14 cellular contexts compared by ENCODE assay signal in genomic region chr3:145767909-145768308, GRCh38.
DNase-seq lines count a peak whose midpoint lies in the region; ATAC-seq and TF ChIP-seq lines count a peak whose summit lies in the region.
"Had no signal": no experiment of that assay in that cellular context is flagged by ENCODE, and none has a peak within 500 bp of the region (broad histone marks: within the 10 kb centered on the region; RNA-seq: fewer than 3 reads in every experiment).

No MANE protein-coding gene starts in this region.

- H3K36me3 Mint-ChIP-seq in chondrocyte (ENCODE audit: low read depth) (no peaks in the 10 kb centered on the region), osteocyte (ENCODE audit: unreplicated experiment) (no peaks in the 10 kb centered on the region)
- H3K36me3 Mint-ChIP-seq: activated naive CD4-positive, alpha-beta T cell treated with anti-CD3 and anti-CD28 coated beads, Interleukin-2, amount 50 U/mL, for 24 hours; IgD-negative memory B cell had no signal

- in situ Hi-C loops in GM13976 (cut with MboI; ENCODE audit: low sequenced_read_pairs, unreplicated experiment), result no loop called here

- TF ChIP-seq CTCF in chondrocyte (IDR thresholded peaks at IDR 0.05) (peak; percentile 90), osteocyte (IDR thresholded peaks at IDR 0.05) (peak; percentile 55), GM13976 (IDR thresholded peaks at IDR 0.05; ENCODE audit: borderline replicate concordance, control extremely low read depth, extremely low read depth, insufficient read depth, missing control alignments) (no peak)

- no peak for ATAC-seq in GM21360 (IDR thresholded peaks at IDR 0.05; ENCODE audit: unreplicated experiment)
- ATAC-seq: effector memory CD8-positive, alpha-beta T cell had no signal

- no peak overlapping the region for H3K27ac Mint-ChIP-seq in chondrocyte (ENCODE audit: unreplicated experiment)
- H3K27ac Mint-ChIP-seq in osteocyte (ENCODE audit: unreplicated experiment), result no peak overlapping the region
- H3K27ac Mint-ChIP-seq: activated CD4-positive, alpha-beta T cell treated with anti-CD3 and anti-CD28 coated beads, Interleukin-2, amount 10 ng/mL, durations not matched to agents 7 days and 5 days; activated naive CD4-positive, alpha-beta T cell treated with anti-CD3 and anti-CD28 coated beads, Interleukin-2, amount 50 U/mL, for 24 hours; effector memory CD8-positive, alpha-beta T cell; IgD-negative memory B cell had no signal

- H3K9me3 Mint-ChIP-seq in chondrocyte (ENCODE audit: low read depth) (no peaks in the 10 kb centered on the region), osteocyte (ENCODE audit: unreplicated experiment) (no peaks in the 10 kb centered on the region)
- H3K9me3 Mint-ChIP-seq: activated CD4-positive, alpha-beta T cell treated with anti-CD3 and anti-CD28 coated beads, Interleukin-2, amount 10 ng/mL, durations not matched to agents 7 days and 5 days had no signal

- peak; percentile 28 for DNase-seq in DMS 273 (lab: John Stamatoyannopoulos, UW; ENCODE audit: unreplicated experiment)
- DNase-seq in DMS 273 treated with DMSO at 0.1 percent for 48 hours (lab: John Stamatoyannopoulos, UW), result no peak
- peak; percentile 17 for DNase-seq in NCI-H146 (lab: John Stamatoyannopoulos, UW)
- DNase-seq in chondrocyte (ENCODE audit: low spot score), result no peak
- no peak for DNase-seq in osteocyte (ENCODE audit: extremely low spot score, unreplicated experiment)
- no peak for DNase-seq in activated CD4-positive, alpha-beta T cell treated with anti-CD3 and anti-CD28 coated beads for 1 hour
- no peak for DNase-seq in GM13976 (ENCODE audit: low spot score)
- DNase-seq: 8988T; activated CD4-positive, alpha-beta T cell treated with anti-CD3 and anti-CD28 coated beads, Interleukin-2, amount 10 ng/mL, durations not matched to agents 7 days and 5 days; effector memory CD8-positive, alpha-beta T cell; posterior cingulate gyrus had no signal

- H3K4me1 Mint-ChIP-seq in chondrocyte (ENCODE audit: low read depth) (no peaks in the 10 kb centered on the region), osteocyte (ENCODE audit: unreplicated experiment) (no peaks in the 10 kb centered on the region)
- H3K4me1 Mint-ChIP-seq: activated CD4-positive, alpha-beta T cell treated with anti-CD3 and anti-CD28 coated beads, Interleukin-2, amount 10 ng/mL, durations not matched to agents 7 days and 5 days; activated naive CD4-positive, alpha-beta T cell treated with anti-CD3 and anti-CD28 coated beads, Interleukin-2, amount 50 U/mL, for 24 hours; IgD-negative memory B cell had no signal

- H3K4me3 Mint-ChIP-seq in chondrocyte (ENCODE audit: unreplicated experiment) (no peak overlapping the region), osteocyte (ENCODE audit: unreplicated experiment) (no peak overlapping the region)
- H3K4me3 Mint-ChIP-seq: activated CD4-positive, alpha-beta T cell treated with anti-CD3 and anti-CD28 coated beads, Interleukin-2, amount 10 ng/mL, durations not matched to agents 7 days and 5 days; activated naive CD4-positive, alpha-beta T cell treated with anti-CD3 and anti-CD28 coated beads, Interleukin-2, amount 50 U/mL, for 24 hours; effector memory CD8-positive, alpha-beta T cell; IgD-negative memory B cell had no signal

- H3K27me3 Mint-ChIP-seq in chondrocyte (ENCODE audit: low read depth), result peaks cover 4% of the 10 kb centered on the region
- H3K27me3 Mint-ChIP-seq in osteocyte (ENCODE audit: unreplicated experiment), result peaks cover 35% of the 10 kb centered on the region
- H3K27me3 Mint-ChIP-seq: activated CD4-positive, alpha-beta T cell treated with anti-CD3 and anti-CD28 coated beads, Interleukin-2, amount 10 ng/mL, durations not matched to agents 7 days and 5 days; activated naive CD4-positive, alpha-beta T cell treated with anti-CD3 and anti-CD28 coated beads, Interleukin-2, amount 50 U/mL, for 24 hours; effector memory CD8-positive, alpha-beta T cell; IgD-negative memory B cell had no signal

Comparison
In these comparisons a context has a peak if more than half of its experiments do, and no peak if none do; other contexts are left out.
1. DNase-seq: peak in DMS 273 (single experiment) and NCI-H146 (single experiment); none in DMS 273 treated with DMSO at 0.1 percent for 48 hours (single experiment), chondrocyte (single experiment), osteocyte (single experiment), activated CD4-positive, alpha-beta T cell treated with anti-CD3 and anti-CD28 coated beads for 1 hour (single experiment) and GM13976 (single experiment).